In genomic region chr14:96091941-96092411, GRCh38 we compare ENCODE assay signal across 22 cellular contexts. TPM values are rescaled to one million over a fixed set of nuclear protein-coding genes. Genes with fewer than 3 reads are reported as not detected.
A peak's percentile ranks its signal among the peaks of the same experiment; 100 is the strongest.
DNase-seq lines count a peak whose midpoint lies in the region; ATAC-seq and TF ChIP-seq lines count a peak whose summit lies in the region.
"Had no signal": no experiment of that assay in that cellular context is flagged by ENCODE, and none has a peak within 500 bp of the region (broad histone marks: within the 10 kb centered on the region; RNA-seq: fewer than 3 reads in every experiment).

No MANE protein-coding gene starts in this region.

- peaks cover 13% of the 10 kb centered on the region for H3K4me1 ChIP-seq in RWPE2 (ENCODE audit: insufficient read depth, poor library complexity, severe bottlenecking)
- H3K4me1 ChIP-seq: parathyroid adenoma had no signal

- no peak for TF ChIP-seq CTCF in RWPE2 (IDR thresholded peaks at IDR 0.05; ENCODE audit: poor library complexity, severe bottlenecking)
- no peak for TF ChIP-seq CTCF in fibroblast of villous mesenchyme (IDR thresholded peaks at IDR 0.05; ENCODE audit: insufficient read depth, low read depth, low read length)

- no peak for ATAC-seq in RWPE2 (ENCODE audit: low read depth)
- no peak for ATAC-seq in GM21515 (IDR thresholded peaks at IDR 0.05; ENCODE audit: unreplicated experiment)
- ATAC-seq: gastrocnemius medialis; naive thymus-derived CD8-positive, alpha-beta T cell; T-helper 17 cell had no signal

- H3K9me3 ChIP-seq in RWPE2 (ENCODE audit: severe bottlenecking): no peaks in the 10 kb centered on the region
- H3K9me3 ChIP-seq: Caco-2, gastrocnemius medialis, SJCRH30 had no signal

- H3K27ac ChIP-seq in RWPE2 (ENCODE audit: poor library complexity, severe bottlenecking): no peak overlapping the region
- H3K27ac ChIP-seq: cardiac muscle cell, gastrocnemius medialis, parathyroid adenoma, SJCRH30 had no signal

- H3K27me3 ChIP-seq in RWPE2 (ENCODE audit: insufficient read depth, poor library complexity, severe bottlenecking): peaks cover 5% of the 10 kb centered on the region
- H3K27me3 ChIP-seq: cardiac muscle cell, gastrocnemius medialis, SJCRH30 had no signal

- DNase-seq in ELR (ENCODE audit: low read depth) (peak; percentile 62), RWPE2 (ENCODE audit: low spot score) (peak; percentile 34), fibroblast of villous mesenchyme (ENCODE audit: low read depth) (peak; percentile 28), skeletal muscle cell (ENCODE audit: low read depth) (peak; percentile 66), COLO668 (lab: John Stamatoyannopoulos, UW; ENCODE audit: unreplicated experiment) (no peak)
- DNase-seq in stimulated activated CD4-positive, alpha-beta T cell treated with anti-CD3 and anti-CD28 coated beads, Interleukin-1b, Interleukin-23, amount 100 ng/mL, for 48 hours: no peak
- DNase-seq: activated gamma-delta T cell; Caco-2; gastrocnemius medialis; GOT3; kidney glomerular epithelial cell; mesendoderm; naive thymus-derived CD8-positive, alpha-beta T cell; NCI-H187; OCI-M1; SJCRH30; small intestine; stimulated activated CD4-positive, alpha-beta T cell treated with anti-CD3 and anti-CD28 coated beads, Interleukin-4, amount 100 ng/mL, for 1 hour; T-helper 17 cell had no signal

- no peaks in the 10 kb centered on the region for H3K36me3 ChIP-seq in RWPE2 (ENCODE audit: low read depth)
- H3K36me3 ChIP-seq: cardiac muscle cell, gastrocnemius medialis, SJCRH30 had no signal

- H3K4me3 ChIP-seq in RWPE2 (ENCODE audit: severe bottlenecking) (no peak overlapping the region), fibroblast of villous mesenchyme (ENCODE audit: low read depth, low read length) (no peak overlapping the region), skeletal muscle cell (ENCODE audit: low read depth, low read length) (no peak overlapping the region)
- H3K4me3 ChIP-seq: cardiac muscle cell, gastrocnemius medialis, SJCRH30 had no signal

RNA-seq across cellular contexts. Expression of gene C14orf132, which starts 52.8 kb away (rescaled TPM):
- total RNA-seq in fibroblast of villous mesenchyme: 20.6 and 22.9 TPM in 2 replicates
- total RNA-seq: SJCRH30 had no signal

Comparison
In these comparisons a context has a peak if more than half of its experiments do, and no peak if none do; other contexts are left out.
1. DNase-seq: peak in ELR (single experiment), RWPE2 (single experiment), fibroblast of villous mesenchyme (single experiment) and skeletal muscle cell (single experiment); none in COLO668 (single experiment) and stimulated activated CD4-positive, alpha-beta T cell treated with anti-CD3 and anti-CD28 coated beads, Interleukin-1b, Interleukin-23, amount 100 ng/mL, for 48 hours (single experiment).